In the genomic region with DNA sequence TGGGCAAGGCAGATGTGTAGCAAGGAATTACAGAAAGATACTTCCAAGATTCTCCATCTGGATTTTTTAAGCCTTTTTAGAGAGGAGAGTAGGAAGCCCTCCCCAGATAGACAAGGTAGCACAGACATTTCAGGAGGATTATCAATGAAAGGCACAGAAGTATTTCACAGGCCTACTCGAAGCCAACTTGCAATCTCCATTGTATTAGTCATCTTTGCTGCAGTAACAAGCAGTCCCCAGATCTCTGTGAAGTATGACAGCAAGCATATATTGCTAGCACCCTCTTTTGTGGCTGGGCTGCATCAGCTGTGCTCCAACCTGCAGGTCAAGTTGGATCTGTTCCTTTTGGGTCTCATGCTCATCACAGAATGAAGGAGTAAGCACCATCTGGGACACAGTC, we compare ENCODE assay signal across 33 cellular contexts.
"Had no signal": no experiment of that assay in that cellular context is flagged by ENCODE, and none has a peak within 500 bp of the region (broad histone marks: within the 10 kb centered on the region; RNA-seq: fewer than 3 reads in every experiment).

No MANE protein-coding gene starts in this region.

- H3K27ac ChIP-seq: adrenal gland, ascending aorta, body of pancreas, brain microvascular endothelial cell, breast epithelium, cardiac muscle cell had no signal

- H3K27me3 ChIP-seq: adrenal gland, ascending aorta, body of pancreas, brain microvascular endothelial cell, breast epithelium, cardiac muscle cell had no signal

- H3K4me3 ChIP-seq: adrenal gland, ascending aorta, body of pancreas, breast epithelium, cardiac muscle cell had no signal

- ATAC-seq: activated naive CD4-positive, alpha-beta T cell treated with anti-CD3 and anti-CD28 coated beads, Interleukin-2, amount 50 U/mL, for 72 hours; activated naive CD8-positive, alpha-beta T cell treated with anti-CD3 and anti-CD28 coated beads, Interleukin-2, amount 50 U/mL, for 24 hours; activated T-cell treated with anti-CD3 and anti-CD28 coated beads, Interleukin-2, amount 50 U/mL, for 4 hours; activated T-cell treated with anti-CD3 and anti-CD28 coated beads, Interleukin-2, amount 50 U/mL, for 72 hours; activated T-helper 17 cell treated with anti-CD3 and anti-CD28 coated beads, Interleukin-2, amount 50 U/mL, for 72 hours; body of pancreas had no signal

- H3K36me3 ChIP-seq: adrenal gland, ascending aorta, brain microvascular endothelial cell, breast epithelium, cardiac muscle cell had no signal

- FAIRE-seq: astrocyte, bronchial epithelial cell had no signal

- DNase-seq: activated effector memory CD4-positive, alpha-beta T cell treated with anti-CD3 and anti-CD28 coated beads, Interleukin-2, amount 50 U/mL, for 16 hours; activated effector memory CD4-positive, alpha-beta T cell treated with Interleukin-2 at 50 U/mL for 16 hours; activated gamma-delta T cell; activated gamma-delta T cell treated with Interleukin-2 at 50 U/mL for 16 hours; activated naive CD4-positive, alpha-beta T cell; activated naive CD4-positive, alpha-beta T cell treated with anti-CD3 and anti-CD28 coated beads for 36 hours; activated naive CD4-positive, alpha-beta T cell treated with anti-CD3 and anti-CD28 coated beads, Interleukin-2, amount 10 ng/mL, durations not matched to agents 7 days and 5 days; activated naive CD4-positive, alpha-beta T cell treated with anti-CD3 and anti-CD28 coated beads, Interleukin-2, amount 50 U/mL, for 16 hours; activated naive CD4-positive, alpha-beta T cell treated with Interleukin-2 at 50 U/mL for 16 hours; activated naive CD8-positive, alpha-beta T cell treated with anti-CD3 and anti-CD28 coated beads for 36 hours; activated naive CD8-positive, alpha-beta T cell treated with anti-CD3 and anti-CD28 coated beads, Interleukin-2, amount 10 ng/mL, durations not matched to agents 7 days and 5 days; activated naive CD8-positive, alpha-beta T cell treated with anti-CD3 and anti-CD28 coated beads, Interleukin-2, amount 50 U/mL, for 24 hours; activated T-cell treated with anti-CD3 and anti-CD28 coated beads, Interleukin-2, amount 50 U/mL, for 24 hours; activated T-cell treated with anti-CD3 and anti-CD28 coated beads, Interleukin-2, amount 50 U/mL, for 4 hours; activated T-cell treated with anti-CD3 and anti-CD28 coated beads, Interleukin-2, amount 50 U/mL, for 48 hours; activated T-cell treated with anti-CD3 and anti-CD28 coated beads, Interleukin-2, amount 50 U/mL, for 72 hours; adrenal gland; amniotic stem cell; amygdala; anterior cingulate cortex; aorta; body of pancreas; brain microvascular endothelial cell; caudate nucleus; central memory CD4-positive, alpha-beta T cell; cerebellar nuclear complex had no signal

- H3K4me1 ChIP-seq: ascending aorta, body of pancreas, breast epithelium had no signal

- H3K9me3 ChIP-seq: adrenal gland, ascending aorta, body of pancreas, breast epithelium had no signal
